25 cellular contexts compared by ENCODE assay signal in genomic region chr20:8457978-8458377, GRCh38.
DNase-seq lines count a peak whose midpoint lies in the region; ATAC-seq, FAIRE-seq and TF ChIP-seq lines count a peak whose summit lies in the region.
"Had no signal": no experiment of that assay in that cellular context is flagged by ENCODE, and none has a peak within 500 bp of the region (broad histone marks: within the 10 kb centered on the region; RNA-seq: fewer than 3 reads in every experiment).

No MANE protein-coding gene starts in this region.

- peaks cover 0 to 6% (median 0%) of the 10 kb centered on the region in 11 donors for H3K9me3 Mint-ChIP-seq in naive thymus-derived CD4-positive, alpha-beta T cell
- H3K9me3 Mint-ChIP-seq: activated naive CD4-positive, alpha-beta T cell treated with anti-CD3 and anti-CD28 coated beads, Interleukin-2, amount 50 U/mL, for 24 hours; mesothelial cell of epicardium had no signal

- H2AFZ ChIP-seq in DND-41 (ENCODE audit: low read depth, low read length), result no peak overlapping the region

- CTCF ChIA-PET in naive thymus-derived CD4-positive, alpha-beta T cell (lab: Charles Lee), result no interaction called here

- peaks cover 13% of the 10 kb centered on the region for H4K20me1 ChIP-seq in DND-41 (ENCODE audit: insufficient read depth, low read length)

- intact Hi-C loops in naive thymus-derived CD4-positive, alpha-beta T cell (cut with micrococcal nuclease), result no loop called here
- intact Hi-C loops in kidney (cut with DNase I), result no loop called here

- H3K9me3 ChIP-seq in DND-41 (ENCODE audit: insufficient read depth, low read length, severe bottlenecking) (no peaks in the 10 kb centered on the region), SJCRH30 (replicated peaks) (no peaks in the 10 kb centered on the region), kidney (ENCODE audit: control insufficient read depth in 1 of 2, low read length in 2 of 2) (no peaks in the 10 kb centered on the region), small intestine (ENCODE audit: control insufficient read depth, low read depth) (no peaks in the 10 kb centered on the region)
- no peaks in the 10 kb centered on the region for H3K9me3 ChIP-seq in naive thymus-derived CD4-positive, alpha-beta T cell (ENCODE audit: control insufficient read depth in 2 of 3, low read length in 3 of 3)
- H3K9me3 ChIP-seq: left ventricle myocardium inferior, vagina had no signal

- DNase-seq in DND-41 (peak; percentile 30), MV-4-11 (lab: John Stamatoyannopoulos, UW) (peak; percentile 93), SKM-1 (lab: John Stamatoyannopoulos, UW; ENCODE audit: unreplicated experiment) (peak; percentile 34), SJCRH30 (no peak), kidney (no peak), small intestine (no peak)
- no peak for DNase-seq in naive thymus-derived CD4-positive, alpha-beta T cell
- DNase-seq: anterior cingulate cortex; EL; foreskin keratinocyte; left ventricle myocardium inferior; naive thymus-derived CD8-positive, alpha-beta T cell; NCI-H146; NCI-H524; stimulated activated naive CD4-positive, alpha-beta T cell; T-helper 1 cell had no signal

- H3K27me3 ChIP-seq in DND-41 (ENCODE audit: insufficient read depth, low read length, poor library complexity) (no peaks in the 10 kb centered on the region), SJCRH30 (no peaks in the 10 kb centered on the region), small intestine (ENCODE audit: control insufficient read depth in 2 of 2, insufficient read depth in 2 of 2, low read length in 2 of 2) (no peaks in the 10 kb centered on the region)
- H3K27me3 ChIP-seq in naive thymus-derived CD4-positive, alpha-beta T cell (ENCODE audit: control insufficient read depth in 2 of 2, insufficient read depth in 2 of 2, low read length in 2 of 2), result no peaks in the 10 kb centered on the region
- H3K27me3 ChIP-seq: foreskin keratinocyte, vagina had no signal

- no peak overlapping the region for H3K27ac ChIP-seq in DND-41 (ENCODE audit: low read length)
- no peak overlapping the region for H3K27ac ChIP-seq in naive thymus-derived CD4-positive, alpha-beta T cell (ENCODE audit: low read depth, low read length)
- H3K27ac ChIP-seq in SJCRH30, result no peak overlapping the region
- H3K27ac ChIP-seq in kidney (ENCODE audit: low read depth in 2 of 2, low read length in 2 of 2), result no peak overlapping the region
- no peak overlapping the region for H3K27ac ChIP-seq in small intestine (ENCODE audit: low read depth in 1 of 2, low read length in 1 of 2)
- H3K27ac ChIP-seq: coronary artery, foreskin keratinocyte, left ventricle myocardium inferior, vagina had no signal

- peaks cover 0 to 3% (median 0%) of the 10 kb centered on the region in 5 donors for H3K27me3 Mint-ChIP-seq in naive thymus-derived CD4-positive, alpha-beta T cell
- H3K27me3 Mint-ChIP-seq: activated naive CD4-positive, alpha-beta T cell treated with anti-CD3 and anti-CD28 coated beads, Interleukin-2, amount 50 U/mL, for 24 hours had no signal

- H3K9ac ChIP-seq in DND-41 (ENCODE audit: low read depth, low read length) (no peak overlapping the region), kidney (ENCODE audit: low read length in 2 of 2) (no peak overlapping the region)

- POLR2A ChIA-PET in naive thymus-derived CD4-positive, alpha-beta T cell (lab: Charles Lee), result no interaction called here

- TF ChIP-seq CTCF in DND-41 (IDR thresholded peaks at IDR 0.05; ENCODE audit: borderline replicate concordance, extremely low read depth, low read length, poor library complexity, severe bottlenecking), result no peak
- TF ChIP-seq CTCF in kidney (IDR thresholded peaks at IDR 0.05; ENCODE audit: borderline replicate concordance, extremely low read depth, insufficient read depth), result no peak

- 65 to 67% (median 67%) methylated on average over 4 of the region's 4 CpGs for WGBS in small intestine, 3 donors

- ATAC-seq in DND-41 (ENCODE audit: insufficient read depth, low read depth), result peak; percentile 73
- ATAC-seq in naive thymus-derived CD4-positive, alpha-beta T cell, result peak; percentile 62
- ATAC-seq in GM18907 (IDR thresholded peaks at IDR 0.05; ENCODE audit: unreplicated experiment), result no peak
- ATAC-seq: esophagus mucosa; foreskin keratinocyte; HCT116; naive thymus-derived CD8-positive, alpha-beta T cell; Right ventricle myocardium inferior had no signal

- peaks cover 0 to 4% (median 0%) of the 10 kb centered on the region in 7 donors for H3K4me1 Mint-ChIP-seq in naive thymus-derived CD4-positive, alpha-beta T cell
- H3K4me1 Mint-ChIP-seq: activated naive CD4-positive, alpha-beta T cell treated with anti-CD3 and anti-CD28 coated beads, Interleukin-2, amount 50 U/mL, for 24 hours; mesothelial cell of epicardium had no signal

- H3K27ac Mint-ChIP-seq in naive thymus-derived CD4-positive, alpha-beta T cell, result no peak overlapping the region
- H3K27ac Mint-ChIP-seq: activated naive CD4-positive, alpha-beta T cell treated with anti-CD3 and anti-CD28 coated beads, Interleukin-2, amount 50 U/mL, for 24 hours; mesothelial cell of epicardium; naive thymus-derived CD8-positive, alpha-beta T cell had no signal

- FAIRE-seq in kidney (lab: Jason Lieb, UNC) (no peak), small intestine (lab: Jason Lieb, UNC) (no peak)

- peaks cover 31% of the 10 kb centered on the region for H3K79me2 ChIP-seq in DND-41 (ENCODE audit: insufficient read depth, low read length)

- H3K4me3 ChIP-seq in DND-41 (ENCODE audit: low read depth in 1 of 2, low read length in 2 of 2) (no peak overlapping the region), SJCRH30 (no peak overlapping the region), kidney (ENCODE audit: low read length in 2 of 2) (no peak overlapping the region), small intestine (ENCODE audit: low read depth in 1 of 2, low read length in 2 of 2) (no peak overlapping the region)
- no peak overlapping the region for H3K4me3 ChIP-seq in naive thymus-derived CD4-positive, alpha-beta T cell (ENCODE audit: low read length)
- H3K4me3 ChIP-seq: coronary artery, left ventricle myocardium inferior, smooth muscle cell, vagina had no signal

- no peaks in the 10 kb centered on the region for H3K36me3 Mint-ChIP-seq in naive thymus-derived CD4-positive, alpha-beta T cell
- H3K36me3 Mint-ChIP-seq: activated naive CD4-positive, alpha-beta T cell treated with anti-CD3 and anti-CD28 coated beads, Interleukin-2, amount 50 U/mL, for 24 hours; mesothelial cell of epicardium; naive thymus-derived CD8-positive, alpha-beta T cell had no signal

- H3K36me3 ChIP-seq in DND-41 (ENCODE audit: insufficient read depth, low read length) (no peaks in the 10 kb centered on the region), SJCRH30 (no peaks in the 10 kb centered on the region), kidney (ENCODE audit: control insufficient read depth in 1 of 2, insufficient read depth in 2 of 2, low read length in 2 of 2) (no peaks in the 10 kb centered on the region), small intestine (ENCODE audit: control insufficient read depth in 2 of 2, insufficient read depth in 2 of 2, low read length in 2 of 2) (no peaks in the 10 kb centered on the region)
- H3K36me3 ChIP-seq in naive thymus-derived CD4-positive, alpha-beta T cell (ENCODE audit: control insufficient read depth in 2 of 3, insufficient read depth in 3 of 3, low read length in 3 of 3), result no peaks in the 10 kb centered on the region
- H3K36me3 ChIP-seq: left ventricle myocardium inferior, vagina had no signal

- H3K4me3 Mint-ChIP-seq in naive thymus-derived CD4-positive, alpha-beta T cell, result no peak overlapping the region
- H3K4me3 Mint-ChIP-seq: activated naive CD4-positive, alpha-beta T cell treated with anti-CD3 and anti-CD28 coated beads, Interleukin-2, amount 50 U/mL, for 24 hours; mesothelial cell of epicardium; naive thymus-derived CD8-positive, alpha-beta T cell had no signal

- H3K4me1 ChIP-seq in DND-41 (ENCODE audit: insufficient read depth, low read length) (peaks cover 13% of the 10 kb centered on the region), SJCRH30 (no peaks in the 10 kb centered on the region), kidney (ENCODE audit: control insufficient read depth in 1 of 2, insufficient read depth in 1 of 2, low read depth in 1 of 2, low read length in 2 of 2) (no peaks in the 10 kb centered on the region), small intestine (ENCODE audit: control insufficient read depth in 2 of 2, insufficient read depth in 1 of 2, low read depth in 1 of 2, low read length in 1 of 2) (no peaks in the 10 kb centered on the region)
- H3K4me1 ChIP-seq in naive thymus-derived CD4-positive, alpha-beta T cell (ENCODE audit: control insufficient read depth in 2 of 2, insufficient read depth in 2 of 2, low read length in 2 of 2), result no peaks in the 10 kb centered on the region
- H3K4me1 ChIP-seq: foreskin keratinocyte, left ventricle myocardium inferior, vagina had no signal

- H3K4me2 ChIP-seq in DND-41 (ENCODE audit: insufficient read depth, low read length), result no peak overlapping the region
- H3K4me2 ChIP-seq: smooth muscle cell had no signal

Comparison
In these comparisons a context has a peak if more than half of its experiments do, and no peak if none do; other contexts are left out.
1. DNase-seq: peak in DND-41 (single experiment), MV-4-11 (single experiment) and SKM-1 (single experiment); none in naive thymus-derived CD4-positive, alpha-beta T cell (0 of 9), SJCRH30 (0 of 2), kidney (single experiment) and small intestine (single experiment).